Comparison of ENCODE assay signal across 14 cellular contexts in the genomic region with DNA sequence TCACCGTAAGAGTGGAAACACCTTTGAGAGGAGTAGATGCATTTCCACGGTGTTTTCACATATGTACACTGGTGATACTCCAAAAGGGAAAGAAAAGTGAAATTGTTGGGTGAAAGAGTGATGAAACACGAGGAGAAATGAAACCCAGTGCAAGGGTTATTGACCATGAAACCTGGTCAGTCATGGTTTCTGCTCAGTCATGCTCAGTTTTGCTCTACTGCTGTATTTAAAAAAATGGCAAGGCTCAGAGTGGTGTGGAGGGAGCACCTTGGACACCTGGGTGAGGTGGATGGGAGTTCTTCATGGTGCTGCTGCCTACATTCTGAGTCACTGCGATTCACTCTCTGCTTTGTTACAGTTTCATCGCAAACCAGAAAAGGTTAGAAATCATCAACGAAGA. TPM values are rescaled to one million over a fixed set of nuclear protein-coding genes. Genes with fewer than 3 reads are reported as not detected.
A peak's percentile ranks its signal among the peaks of the same experiment; 100 is the strongest.
DNase-seq lines count a peak whose midpoint lies in the region; ATAC-seq and TF ChIP-seq lines count a peak whose summit lies in the region.
"Had no signal": no experiment of that assay in that cellular context is flagged by ENCODE, and none has a peak within 500 bp of the region (broad histone marks: within the 10 kb centered on the region; RNA-seq: fewer than 3 reads in every experiment).

No MANE protein-coding gene starts in this region.

- H3K4me1 Mint-ChIP-seq in H9 (peaks cover 16 to 21% of the 10 kb centered on the region in 2 experiments), Caco-2 (ENCODE audit: low read depth, unreplicated experiment) (no peaks in the 10 kb centered on the region)
- H3K4me1 Mint-ChIP-seq in activated CD8-positive, alpha-beta T cell treated with anti-CD3 and anti-CD28 coated beads, Interleukin-2, amount 10 ng/mL, durations not matched to agents 7 days and 5 days (ENCODE audit: low read depth): no peaks in the 10 kb centered on the region

- H2BK120ac ChIP-seq in H9 (ENCODE audit: low read depth, low read length, poor library complexity, severe bottlenecking): no peak overlapping the region

- no peak overlapping the region for H2BK15ac ChIP-seq in H9 (ENCODE audit: low read depth, low read length)

- H3K23ac ChIP-seq in H9 (ENCODE audit: insufficient read length, low read depth, low read length): no peak overlapping the region

- H2AFZ ChIP-seq in H9 (ENCODE audit: low read length): no peak overlapping the region

- CTCF ChIA-PET in activated CD8-positive, alpha-beta T cell treated with anti-CD3 and anti-CD28 coated beads, Interleukin-2, amount 10 ng/mL, durations not matched to agents 7 days and 5 days (lab: Charles Lee): no interaction called here
- CTCF ChIA-PET in Caco-2 (lab: Charles Lee): no interaction called here

- intact Hi-C loops in Caco-2 (cut with micrococcal nuclease; ENCODE audit: unreplicated experiment): no loop called here

- H3K23me2 ChIP-seq in H9 (ENCODE audit: insufficient read length, low read depth, low read length, poor library complexity, severe bottlenecking): no peaks in the 10 kb centered on the region

- no CpG with 5 or more reads among the region's 6 CpGs for WGBS in H9 (ENCODE audit: extremely low coverage, insufficient read length, low lambda C conversion rate)

- H3K79me2 ChIP-seq in H9 (ENCODE audit: insufficient read depth, low read length): no peaks in the 10 kb centered on the region

- no peak overlapping the region for H4K8ac ChIP-seq in H9 (replicated peaks; ENCODE audit: insufficient read length, low read depth, low read length)

- no peak overlapping the region for H2BK20ac ChIP-seq in H9 (ENCODE audit: low read depth, low read length, poor library complexity, severe bottlenecking)

- DNase-seq in GM20000 (ENCODE audit: low spot score): peak; percentile 45
- DNase-seq in H9: no peak
- no peak for DNase-seq in NCI-H2029 (lab: John Stamatoyannopoulos, UW)
- DNase-seq in activated CD8-positive, alpha-beta T cell treated with anti-CD3 and anti-CD28 coated beads, Interleukin-2, amount 10 ng/mL, durations not matched to agents 7 days and 5 days: no peak
- no peak for DNase-seq in Caco-2
- DNase-seq: activated T-cell treated with anti-CD3 and anti-CD28 coated beads, Interleukin-2, amount 50 U/mL, for 24 hours; AML-193; KBM-7; mucosa of descending colon; NCI-H526 treated with DMSO at 0.1 percent for 48 hours; T-helper 17 cell had no signal

- no peaks in the 10 kb centered on the region; the same call in 1 of the 2 replicates for H3K4me1 ChIP-seq in H9 (ENCODE audit: insufficient read depth, low read length)
- no peaks in the 10 kb centered on the region for H3K4me1 ChIP-seq in Caco-2

- H4K5ac ChIP-seq in H9 (ENCODE audit: insufficient read length, low read depth, low read length): no peak overlapping the region

- H2BK5ac ChIP-seq in H9 (ENCODE audit: insufficient read length, low read length): no peak overlapping the region

- ATAC-seq in GM18498 (IDR thresholded peaks at IDR 0.05; ENCODE audit: unreplicated experiment) (peak; percentile 90), HG03025 (IDR thresholded peaks at IDR 0.05; ENCODE audit: low FRiP score, unreplicated experiment) (peak; percentile 86)
- ATAC-seq in activated CD8-positive, alpha-beta T cell treated with anti-CD3 and anti-CD28 coated beads, Interleukin-2, amount 10 ng/mL, durations not matched to agents 7 days and 5 days: no peak
- ATAC-seq: mucosa of descending colon, T-helper 17 cell had no signal

- no peak overlapping the region for H3K18ac ChIP-seq in H9 (ENCODE audit: insufficient read length, low read depth, low read length)

- H3K4me3 Mint-ChIP-seq in H9 (no peak overlapping the region), Caco-2 (ENCODE audit: unreplicated experiment) (no peak overlapping the region)
- no peak overlapping the region for H3K4me3 Mint-ChIP-seq in activated CD8-positive, alpha-beta T cell treated with anti-CD3 and anti-CD28 coated beads, Interleukin-2, amount 10 ng/mL, durations not matched to agents 7 days and 5 days
- H3K4me3 Mint-ChIP-seq: activated T-cell treated with anti-CD3 and anti-CD28 coated beads, Interleukin-2, amount 50 U/mL, for 24 hours; T-helper 17 cell had no signal

- POLR2A ChIA-PET in activated CD8-positive, alpha-beta T cell treated with anti-CD3 and anti-CD28 coated beads, Interleukin-2, amount 10 ng/mL, durations not matched to agents 7 days and 5 days (lab: Charles Lee): no interaction called here
- POLR2A ChIA-PET in Caco-2 (lab: Charles Lee): no interaction called here

- H3K9me3 Mint-ChIP-seq in H9 (peaks cover 0 to 4% of the 10 kb centered on the region in 2 experiments; a peak in 1 of 5 replicates), Caco-2 (ENCODE audit: unreplicated experiment) (no peaks in the 10 kb centered on the region)
- H3K9me3 Mint-ChIP-seq in activated CD8-positive, alpha-beta T cell treated with anti-CD3 and anti-CD28 coated beads, Interleukin-2, amount 10 ng/mL, durations not matched to agents 7 days and 5 days (ENCODE audit: insufficient read depth): no peaks in the 10 kb centered on the region
- H3K9me3 Mint-ChIP-seq: activated T-cell treated with anti-CD3 and anti-CD28 coated beads, Interleukin-2, amount 50 U/mL, for 24 hours had no signal

- H3K79me1 ChIP-seq in H9 (ENCODE audit: insufficient read depth, low read depth, low read length, poor library complexity, severe bottlenecking): no peaks in the 10 kb centered on the region

- H3K36me3 ChIP-seq in Caco-2 (ENCODE audit: control insufficient read depth, insufficient read depth, low read length): no peaks in the 10 kb centered on the region

- no peak overlapping the region for H3K56ac ChIP-seq in H9 (ENCODE audit: insufficient read length, low read depth, low read length)

- no peak overlapping the region for H2BK12ac ChIP-seq in H9 (ENCODE audit: insufficient read length, low read depth, low read length)

- H3K9me3 ChIP-seq in H9 (ENCODE audit: control insufficient read depth, low read depth, low read length) (no peaks in the 10 kb centered on the region), Caco-2 (no peaks in the 10 kb centered on the region)
- H3K9me3 ChIP-seq: mucosa of descending colon had no signal

- H4K20me1 ChIP-seq in H9 (ENCODE audit: control insufficient read depth, insufficient read depth, insufficient read length): no peaks in the 10 kb centered on the region

- no peak for TF ChIP-seq CTCF in GM20000 (IDR thresholded peaks at IDR 0.05; ENCODE audit: extremely low read depth, missing control alignments)
- TF ChIP-seq CTCF in H9 (conservative IDR thresholded peaks at IDR 0.05): no peak
- TF ChIP-seq CTCF in Caco-2 (IDR thresholded peaks at IDR 0.05; ENCODE audit: insufficient read depth in 1 of 2, low read depth in 1 of 2, low read length in 1 of 2, severe bottlenecking in 1 of 2, unreplicated experiment in 1 of 2): no peak

- no peaks in the 10 kb centered on the region for H3K27me3 Mint-ChIP-seq in H9 (ENCODE audit: low read depth)
- H3K27me3 Mint-ChIP-seq in activated CD8-positive, alpha-beta T cell treated with anti-CD3 and anti-CD28 coated beads, Interleukin-2, amount 10 ng/mL, durations not matched to agents 7 days and 5 days (ENCODE audit: low read depth): no peaks in the 10 kb centered on the region
- H3K27me3 Mint-ChIP-seq in Caco-2 (ENCODE audit: insufficient read depth, unreplicated experiment): peaks cover 1% of the 10 kb centered on the region
- H3K27me3 Mint-ChIP-seq: T-helper 17 cell had no signal

- H3K27me3 ChIP-seq in H9 (ENCODE audit: insufficient read depth, low read length) (no peaks in the 10 kb centered on the region), Caco-2 (replicated peaks; ENCODE audit: control insufficient read depth, insufficient read depth, low read length) (no peaks in the 10 kb centered on the region)

- no peak overlapping the region for H3K4me3 ChIP-seq in Caco-2 (ENCODE audit: low read depth, low read length)
- H3K4me3 ChIP-seq: mucosa of descending colon had no signal

- H3K36me3 Mint-ChIP-seq in H9 (ENCODE audit: insufficient read depth in 1 of 3, low read depth in 3 of 3): no peaks in the 10 kb centered on the region; a peak in 1 of 7 replicates
- no peaks in the 10 kb centered on the region for H3K36me3 Mint-ChIP-seq in activated CD8-positive, alpha-beta T cell treated with anti-CD3 and anti-CD28 coated beads, Interleukin-2, amount 10 ng/mL, durations not matched to agents 7 days and 5 days (ENCODE audit: low read depth)
- no peaks in the 10 kb centered on the region for H3K36me3 Mint-ChIP-seq in Caco-2 (ENCODE audit: insufficient read depth, unreplicated experiment)

- no peak overlapping the region for H3K4ac ChIP-seq in H9 (ENCODE audit: low read depth, low read length)

- H3K27ac ChIP-seq in angular gyrus (ENCODE audit: low read depth, low read length): peak overlapping the region; percentile 38
- no peak overlapping the region for H3K27ac ChIP-seq in H9 (ENCODE audit: insufficient read length, low read depth, low read length)

- H2AK5ac ChIP-seq in H9 (ENCODE audit: insufficient read length, low read length): no peak overlapping the region

- BruUV-seq in Caco-2 (replicated peaks; lab: Mats Ljungman, UMichigan): no TSS peak

- no peak overlapping the region for H3K14ac ChIP-seq in H9 (ENCODE audit: insufficient read depth, low read length)

- H3T11ph ChIP-seq in H9 (ENCODE audit: low read length): no peak overlapping the region

- H3K4me2 ChIP-seq in H9 (ENCODE audit: insufficient read depth, insufficient read length, low read length): no peak overlapping the region

- no peak overlapping the region for H3K9ac ChIP-seq in H9 (ENCODE audit: extremely low read depth, insufficient read length, low read length)

- no peak overlapping the region for H4K91ac ChIP-seq in H9 (ENCODE audit: insufficient read length, low read depth, low read length)

- H3K27ac Mint-ChIP-seq in H9 (peak overlapping the region in 1 of 3 experiments; percentile 94; a peak in 2 of 7 replicates), Caco-2 (ENCODE audit: unreplicated experiment) (no peak overlapping the region)
- no peak overlapping the region for H3K27ac Mint-ChIP-seq in activated CD8-positive, alpha-beta T cell treated with anti-CD3 and anti-CD28 coated beads, Interleukin-2, amount 10 ng/mL, durations not matched to agents 7 days and 5 days
- H3K27ac Mint-ChIP-seq: activated T-cell treated with anti-CD3 and anti-CD28 coated beads, Interleukin-2, amount 50 U/mL, for 24 hours; T-helper 17 cell had no signal

RNA-seq across cellular contexts. Expression of a gene that starts 32.3 kb away (rescaled TPM):
- total RNA-seq in H9 (2021): 0.02 TPM in 1 of 2 replicates, not detected in the other
- under 1 TPM; 0.05 TPM for total RNA-seq in activated CD8-positive, alpha-beta T cell treated with anti-CD3 and anti-CD28 coated beads, Interleukin-2, amount 10 ng/mL, durations not matched to agents 7 days and 5 days
- not detected in 2 replicates for total RNA-seq in Caco-2 (2022)
